8 cellular contexts compared by ENCODE assay signal in the genomic region with DNA sequence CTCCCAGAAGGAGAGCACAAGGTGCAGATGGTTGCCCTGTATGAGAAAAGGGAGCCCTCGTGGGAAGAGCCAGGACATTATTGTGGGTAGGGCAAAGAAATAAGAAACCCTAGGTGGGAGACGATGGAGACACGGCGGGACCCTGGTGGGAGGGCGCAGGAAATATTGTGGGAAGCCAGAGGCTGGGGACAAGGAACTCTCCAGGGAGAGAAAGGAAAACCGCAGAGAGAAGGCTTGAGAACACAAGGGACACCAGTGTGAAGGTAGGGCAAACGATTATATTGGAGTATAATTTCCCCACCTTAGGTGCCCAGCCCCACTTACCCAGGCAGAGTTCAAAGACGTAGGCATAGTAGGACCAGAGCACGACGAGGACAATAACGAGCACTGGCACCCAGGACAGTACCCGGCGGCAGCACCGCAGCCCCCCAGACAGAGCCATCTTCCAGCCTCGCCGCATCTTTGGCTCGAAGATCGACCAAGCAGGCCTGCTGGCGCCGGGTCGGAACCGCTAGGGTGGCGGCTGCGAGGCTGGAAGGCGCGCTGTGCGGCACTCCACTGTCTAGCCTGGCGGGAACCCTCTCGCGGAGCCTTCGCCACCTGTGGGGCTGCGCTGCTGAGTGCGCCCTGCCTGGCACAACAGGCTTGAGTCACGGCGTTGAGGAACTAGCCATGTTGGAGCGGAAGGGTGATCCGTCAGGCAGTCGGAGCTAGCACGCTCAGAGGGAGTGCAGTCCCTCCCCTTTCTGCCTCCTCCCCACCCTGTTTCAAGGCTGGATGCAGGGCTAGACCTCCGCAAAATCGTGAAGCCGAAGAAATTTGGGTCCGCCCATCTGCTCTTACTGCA. TPM values are rescaled to one million over a fixed set of nuclear protein-coding genes. Genes with fewer than 3 reads are reported as not detected.
DNase-seq lines count a peak whose midpoint lies in the region; ATAC-seq and TF ChIP-seq lines count a peak whose summit lies in the region.

A gene with protein sequence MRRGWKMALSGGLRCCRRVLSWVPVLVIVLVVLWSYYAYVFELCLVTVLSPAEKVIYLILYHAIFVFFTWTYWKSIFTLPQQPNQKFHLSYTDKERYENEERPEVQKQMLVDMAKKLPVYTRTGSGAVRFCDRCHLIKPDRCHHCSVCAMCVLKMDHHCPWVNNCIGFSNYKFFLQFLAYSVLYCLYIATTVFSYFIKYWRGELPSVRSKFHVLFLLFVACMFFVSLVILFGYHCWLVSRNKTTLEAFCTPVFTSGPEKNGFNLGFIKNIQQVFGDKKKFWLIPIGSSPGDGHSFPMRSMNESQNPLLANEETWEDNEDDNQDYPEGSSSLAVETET (minus strand): TSS at position 473 of the 847 bp plus-strand sequence. CDS start 13 bp downstream, at position 460.

- peaks cover 2% of the 10 kb centered on the region for H3K4me1 ChIP-seq in stomach smooth muscle (ENCODE audit: control insufficient read depth, insufficient read depth, low read length)

- peak within 1 kb of the TSS; percentile 68 for H3K27ac ChIP-seq in stomach smooth muscle (ENCODE audit: low read length)

- H3K27me3 ChIP-seq in stomach smooth muscle (ENCODE audit: control insufficient read depth in 1 of 2, insufficient read depth in 2 of 2, low read length in 2 of 2): no peaks in the 10 kb centered on the region

- DNase-seq in EL (peak; percentile 0), NCI-H524 treated with DMSO at 0.1 percent for 48 hours (lab: John Stamatoyannopoulos, UW) (peak; percentile 55), fibroblast of the aortic adventitia (ENCODE audit: low read depth) (no peak), NCI-H2029 treated with DMSO at 0.1 percent for 48 hours (lab: John Stamatoyannopoulos, UW) (no peak)
- peak; percentile 14 for DNase-seq in activated T-helper 2 cell treated with anti-CD3 and anti-CD28 coated beads, Interferon-gamma antibody, Interleukin-2, Interleukin-4, amounts not matched to agents 10 μg/mL and 5 μg/mL and 100 μg/mL, durations not matched to agents 14 hours and 24 hours and 36 hours (ENCODE audit: low spot score)
- DNase-seq in natural killer cell treated with Interleukin-12 subunit alpha and Interleukin-12 subunit beta and Interleukin-15 and Interleukin-18, amount 100 ng/mL, for 72 hours (ENCODE audit: low spot score): no peak

- no peaks in the 10 kb centered on the region for H3K36me3 ChIP-seq in stomach smooth muscle (ENCODE audit: control insufficient read depth in 2 of 2, insufficient read depth in 2 of 2, low read length in 2 of 2)

- TF ChIP-seq CTCF in fibroblast of the aortic adventitia (IDR thresholded peaks at IDR 0.05; ENCODE audit: insufficient read depth, low read length): no peak

- H3K4me3 ChIP-seq in fibroblast of the aortic adventitia (ENCODE audit: low read depth, low read length): peak within 1 kb of the TSS; percentile 36
- H3K4me3 ChIP-seq in stomach smooth muscle (ENCODE audit: low read length in 2 of 2): peak within 1 kb of the TSS; percentile 79 to 83

- H3K4me1 Mint-ChIP-seq in activated T-helper 2 cell treated with anti-CD3 and anti-CD28 coated beads, Interferon-gamma antibody, Interleukin-2, Interleukin-4, amounts not matched to agents 10 μg/mL and 5 μg/mL and 100 μg/mL, durations not matched to agents 14 hours and 24 hours and 36 hours (ENCODE audit: low read depth): peaks cover 14% of the 10 kb centered on the region
- H3K4me1 Mint-ChIP-seq in natural killer cell treated with Interleukin-12 subunit alpha and Interleukin-12 subunit beta and Interleukin-15 and Interleukin-18, amount 100 ng/mL, for 72 hours (ENCODE audit: low read depth in 2 of 2): peaks cover 5 to 6% of the 10 kb centered on the region in 2 donors

- ATAC-seq in natural killer cell treated with Interleukin-12 subunit alpha and Interleukin-12 subunit beta and Interleukin-15 and Interleukin-18, amount 100 ng/mL, for 72 hours: peak; percentile 46 to 59
- ATAC-seq in HG03097 (IDR thresholded peaks at IDR 0.05; ENCODE audit: low FRiP score, unreplicated experiment): no peak

- H3K27ac Mint-ChIP-seq in activated T-helper 2 cell treated with anti-CD3 and anti-CD28 coated beads, Interferon-gamma antibody, Interleukin-2, Interleukin-4, amounts not matched to agents 10 μg/mL and 5 μg/mL and 100 μg/mL, durations not matched to agents 14 hours and 24 hours and 36 hours: no peak within 1 kb of the TSS
- H3K27ac Mint-ChIP-seq in natural killer cell treated with Interleukin-12 subunit alpha and Interleukin-12 subunit beta and Interleukin-15 and Interleukin-18, amount 100 ng/mL, for 72 hours: no peak within 1 kb of the TSS

- H3K9ac ChIP-seq in stomach smooth muscle (ENCODE audit: low read length in 2 of 2): peak within 1 kb of the TSS; percentile 72 to 79

- no peaks in the 10 kb centered on the region for H3K36me3 Mint-ChIP-seq in activated T-helper 2 cell treated with anti-CD3 and anti-CD28 coated beads, Interferon-gamma antibody, Interleukin-2, Interleukin-4, amounts not matched to agents 10 μg/mL and 5 μg/mL and 100 μg/mL, durations not matched to agents 14 hours and 24 hours and 36 hours (ENCODE audit: low read depth)
- no peaks in the 10 kb centered on the region for H3K36me3 Mint-ChIP-seq in natural killer cell treated with Interleukin-12 subunit alpha and Interleukin-12 subunit beta and Interleukin-15 and Interleukin-18, amount 100 ng/mL, for 72 hours

- intact Hi-C loops in activated T-helper 2 cell treated with anti-CD3 and anti-CD28 coated beads, Interferon-gamma antibody, Interleukin-2, Interleukin-4, amounts not matched to agents 10 μg/mL and 5 μg/mL and 100 μg/mL, durations not matched to agents 14 hours and 24 hours and 36 hours (cut with micrococcal nuclease): no loop called here

- H3K9me3 Mint-ChIP-seq in activated T-helper 2 cell treated with anti-CD3 and anti-CD28 coated beads, Interferon-gamma antibody, Interleukin-2, Interleukin-4, amounts not matched to agents 10 μg/mL and 5 μg/mL and 100 μg/mL, durations not matched to agents 14 hours and 24 hours and 36 hours: no peaks in the 10 kb centered on the region
- no peaks in the 10 kb centered on the region for H3K9me3 Mint-ChIP-seq in natural killer cell treated with Interleukin-12 subunit alpha and Interleukin-12 subunit beta and Interleukin-15 and Interleukin-18, amount 100 ng/mL, for 72 hours

- peak within 1 kb of the TSS; percentile 78 for H3K4me3 Mint-ChIP-seq in activated T-helper 2 cell treated with anti-CD3 and anti-CD28 coated beads, Interferon-gamma antibody, Interleukin-2, Interleukin-4, amounts not matched to agents 10 μg/mL and 5 μg/mL and 100 μg/mL, durations not matched to agents 14 hours and 24 hours and 36 hours (ENCODE audit: low read depth)
- peak within 1 kb of the TSS; percentile 62 for H3K4me3 Mint-ChIP-seq in natural killer cell treated with Interleukin-12 subunit alpha and Interleukin-12 subunit beta and Interleukin-15 and Interleukin-18, amount 100 ng/mL, for 72 hours

- H3K27me3 Mint-ChIP-seq in activated T-helper 2 cell treated with anti-CD3 and anti-CD28 coated beads, Interferon-gamma antibody, Interleukin-2, Interleukin-4, amounts not matched to agents 10 μg/mL and 5 μg/mL and 100 μg/mL, durations not matched to agents 14 hours and 24 hours and 36 hours (ENCODE audit: low read depth): no peaks in the 10 kb centered on the region
- peaks cover 24 to 32% of the 10 kb centered on the region in 2 donors for H3K27me3 Mint-ChIP-seq in natural killer cell treated with Interleukin-12 subunit alpha and Interleukin-12 subunit beta and Interleukin-15 and Interleukin-18, amount 100 ng/mL, for 72 hours

- H3K9me3 ChIP-seq in stomach smooth muscle (ENCODE audit: control insufficient read depth in 2 of 2, low read length in 2 of 2): no peaks in the 10 kb centered on the region

RNA-seq across cellular contexts. Expression of the gene that starts here (rescaled TPM):
- total RNA-seq in activated T-helper 2 cell treated with anti-CD3 and anti-CD28 coated beads, Interferon-gamma antibody, Interleukin-2, Interleukin-4, amounts not matched to agents 10 μg/mL and 5 μg/mL and 100 μg/mL, durations not matched to agents 14 hours and 24 hours and 36 hours: 0.05 and 0.07 TPM in 2 replicates
- total RNA-seq in fibroblast of the aortic adventitia (ENCODE audit: low replicate concordance): 0.18 and 1.1 TPM in 2 replicates
- total RNA-seq in natural killer cell treated with Interleukin-12 subunit alpha and Interleukin-12 subunit beta and Interleukin-15 and Interleukin-18, amount 100 ng/mL, for 72 hours: not detected

Comparison
In these comparisons a context has a peak if more than half of its experiments do, and no peak if none do; other contexts are left out.
1. Peak in DNase-seq in activated T-helper 2 cell treated with anti-CD3 and anti-CD28 coated beads, Interferon-gamma antibody, Interleukin-2, Interleukin-4, amounts not matched to agents 10 μg/mL and 5 μg/mL and 100 μg/mL, durations not matched to agents 14 hours and 24 hours and 36 hours; RNA of the gene not detected or under 1 TPM.
2. Peak in ATAC-seq in natural killer cell treated with Interleukin-12 subunit alpha and Interleukin-12 subunit beta and Interleukin-15 and Interleukin-18, amount 100 ng/mL, for 72 hours; RNA of the gene not detected or under 1 TPM.
3. DNase-seq: peak in EL (single experiment) and NCI-H524 treated with DMSO at 0.1 percent for 48 hours (single experiment); none in fibroblast of the aortic adventitia (single experiment), natural killer cell treated with Interleukin-12 subunit alpha and Interleukin-12 subunit beta and Interleukin-15 and Interleukin-18, amount 100 ng/mL, for 72 hours (single experiment) and NCI-H2029 treated with DMSO at 0.1 percent for 48 hours (single experiment).